1 cellular context compared by ENCODE assay signal in the genomic region with DNA sequence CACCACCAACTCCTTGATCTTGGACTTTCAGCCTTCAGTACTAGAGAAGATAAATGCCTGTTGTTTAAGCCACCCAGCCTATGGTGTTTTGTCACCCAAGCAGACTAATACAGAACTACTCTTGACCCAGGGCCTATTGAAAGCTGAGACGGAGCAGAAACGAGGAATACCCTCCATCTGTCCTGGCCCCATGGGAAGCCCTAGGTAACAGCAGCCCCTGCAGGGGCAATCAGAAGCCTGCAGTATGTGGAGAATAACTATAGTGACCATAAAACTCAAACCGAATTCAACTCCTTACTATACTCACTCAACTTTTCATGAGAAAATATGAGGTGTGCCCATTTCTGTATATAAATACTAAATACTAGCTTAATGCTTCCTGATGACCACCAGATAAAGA.
TF ChIP-seq lines count a peak whose summit lies in the region.

No MANE protein-coding gene starts in this region.

TF ChIP-seq in GM12878, 131 proteins besides CTCF, POLR2A, EP300 and RAD21:
- TF ChIP-seq, protein P1, sequence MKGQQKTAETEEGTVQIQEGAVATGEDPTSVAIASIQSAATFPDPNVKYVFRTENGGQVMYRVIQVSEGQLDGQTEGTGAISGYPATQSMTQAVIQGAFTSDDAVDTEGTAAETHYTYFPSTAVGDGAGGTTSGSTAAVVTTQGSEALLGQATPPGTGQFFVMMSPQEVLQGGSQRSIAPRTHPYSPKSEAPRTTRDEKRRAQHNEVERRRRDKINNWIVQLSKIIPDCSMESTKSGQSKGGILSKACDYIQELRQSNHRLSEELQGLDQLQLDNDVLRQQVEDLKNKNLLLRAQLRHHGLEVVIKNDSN (IDR thresholded peaks at IDR 0.05; ENCODE audit: borderline replicate concordance, extremely low read length, insufficient read depth, low read depth, low read length) = no peak
- TF ChIP-seq IRF4 (IDR thresholded peaks at IDR 0.05; ENCODE audit: low read depth, low read length) (no peak), SUZ12 (IDR thresholded peaks at IDR 0.05; ENCODE audit: unreplicated experiment) (no peak), IKZF1 (conservative IDR thresholded peaks at IDR 0.05) (no peak), POLR2AphosphoS5 (IDR thresholded peaks at IDR 0.05; ENCODE audit: low read length) (no peak), BHLHE40 (IDR thresholded peaks at IDR 0.05; ENCODE audit: borderline replicate concordance in 1 of 2, low read depth in 2 of 2, low read length in 1 of 2) (no peak), ZSCAN29 (IDR thresholded peaks at IDR 0.05) (no peak), NR2F1 (conservative IDR thresholded peaks at IDR 0.05) (no peak), JUND (IDR thresholded peaks at IDR 0.05; ENCODE audit: low read depth, low read length) (no peak), TCF12 (IDR thresholded peaks at IDR 0.05; ENCODE audit: low read depth, low read length) (no peak), CBX3 (IDR thresholded peaks at IDR 0.05; ENCODE audit: borderline replicate concordance, low read depth) (no peak), MXI1 (IDR thresholded peaks at IDR 0.05; ENCODE audit: low read depth, low read length) (no peak), HDAC2 (IDR thresholded peaks at IDR 0.05) (no peak), YY1 (IDR thresholded peaks at IDR 0.05; ENCODE audit: low read depth, low read length) (no peak), TBL1XR1 (IDR thresholded peaks at IDR 0.05; ENCODE audit: low read depth, low read length) (no peak), CEBPB (IDR thresholded peaks at IDR 0.05; ENCODE audit: borderline replicate concordance in 1 of 2, low read depth in 2 of 2, low read length in 2 of 2) (no peak)
- TF ChIP-seq, protein P2, sequence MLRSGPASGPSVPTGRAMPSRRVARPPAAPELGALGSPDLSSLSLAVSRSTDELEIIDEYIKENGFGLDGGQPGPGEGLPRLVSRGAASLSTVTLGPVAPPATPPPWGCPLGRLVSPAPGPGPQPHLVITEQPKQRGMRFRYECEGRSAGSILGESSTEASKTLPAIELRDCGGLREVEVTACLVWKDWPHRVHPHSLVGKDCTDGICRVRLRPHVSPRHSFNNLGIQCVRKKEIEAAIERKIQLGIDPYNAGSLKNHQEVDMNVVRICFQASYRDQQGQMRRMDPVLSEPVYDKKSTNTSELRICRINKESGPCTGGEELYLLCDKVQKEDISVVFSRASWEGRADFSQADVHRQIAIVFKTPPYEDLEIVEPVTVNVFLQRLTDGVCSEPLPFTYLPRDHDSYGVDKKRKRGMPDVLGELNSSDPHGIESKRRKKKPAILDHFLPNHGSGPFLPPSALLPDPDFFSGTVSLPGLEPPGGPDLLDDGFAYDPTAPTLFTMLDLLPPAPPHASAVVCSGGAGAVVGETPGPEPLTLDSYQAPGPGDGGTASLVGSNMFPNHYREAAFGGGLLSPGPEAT (IDR thresholded peaks at IDR 0.05; ENCODE audit: low read depth) = no peak
- TF ChIP-seq, protein P3, sequence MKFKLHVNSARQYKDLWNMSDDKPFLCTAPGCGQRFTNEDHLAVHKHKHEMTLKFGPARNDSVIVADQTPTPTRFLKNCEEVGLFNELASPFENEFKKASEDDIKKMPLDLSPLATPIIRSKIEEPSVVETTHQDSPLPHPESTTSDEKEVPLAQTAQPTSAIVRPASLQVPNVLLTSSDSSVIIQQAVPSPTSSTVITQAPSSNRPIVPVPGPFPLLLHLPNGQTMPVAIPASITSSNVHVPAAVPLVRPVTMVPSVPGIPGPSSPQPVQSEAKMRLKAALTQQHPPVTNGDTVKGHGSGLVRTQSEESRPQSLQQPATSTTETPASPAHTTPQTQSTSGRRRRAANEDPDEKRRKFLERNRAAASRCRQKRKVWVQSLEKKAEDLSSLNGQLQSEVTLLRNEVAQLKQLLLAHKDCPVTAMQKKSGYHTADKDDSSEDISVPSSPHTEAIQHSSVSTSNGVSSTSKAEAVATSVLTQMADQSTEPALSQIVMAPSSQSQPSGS (IDR thresholded peaks at IDR 0.05; ENCODE audit: low read length) = no peak
- TF ChIP-seq, protein P4, sequence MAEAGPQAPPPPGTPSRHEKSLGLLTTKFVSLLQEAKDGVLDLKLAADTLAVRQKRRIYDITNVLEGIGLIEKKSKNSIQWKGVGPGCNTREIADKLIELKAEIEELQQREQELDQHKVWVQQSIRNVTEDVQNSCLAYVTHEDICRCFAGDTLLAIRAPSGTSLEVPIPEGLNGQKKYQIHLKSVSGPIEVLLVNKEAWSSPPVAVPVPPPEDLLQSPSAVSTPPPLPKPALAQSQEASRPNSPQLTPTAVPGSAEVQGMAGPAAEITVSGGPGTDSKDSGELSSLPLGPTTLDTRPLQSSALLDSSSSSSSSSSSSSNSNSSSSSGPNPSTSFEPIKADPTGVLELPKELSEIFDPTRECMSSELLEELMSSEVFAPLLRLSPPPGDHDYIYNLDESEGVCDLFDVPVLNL (IDR thresholded peaks at IDR 0.05; ENCODE audit: low read depth, low read length) = no peak
- TF ChIP-seq, protein P5, sequence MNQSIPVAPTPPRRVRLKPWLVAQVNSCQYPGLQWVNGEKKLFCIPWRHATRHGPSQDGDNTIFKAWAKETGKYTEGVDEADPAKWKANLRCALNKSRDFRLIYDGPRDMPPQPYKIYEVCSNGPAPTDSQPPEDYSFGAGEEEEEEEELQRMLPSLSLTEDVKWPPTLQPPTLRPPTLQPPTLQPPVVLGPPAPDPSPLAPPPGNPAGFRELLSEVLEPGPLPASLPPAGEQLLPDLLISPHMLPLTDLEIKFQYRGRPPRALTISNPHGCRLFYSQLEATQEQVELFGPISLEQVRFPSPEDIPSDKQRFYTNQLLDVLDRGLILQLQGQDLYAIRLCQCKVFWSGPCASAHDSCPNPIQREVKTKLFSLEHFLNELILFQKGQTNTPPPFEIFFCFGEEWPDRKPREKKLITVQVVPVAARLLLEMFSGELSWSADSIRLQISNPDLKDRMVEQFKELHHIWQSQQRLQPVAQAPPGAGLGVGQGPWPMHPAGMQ (IDR thresholded peaks at IDR 0.05; ENCODE audit: borderline replicate concordance) = no peak
